In the genomic region with DNA sequence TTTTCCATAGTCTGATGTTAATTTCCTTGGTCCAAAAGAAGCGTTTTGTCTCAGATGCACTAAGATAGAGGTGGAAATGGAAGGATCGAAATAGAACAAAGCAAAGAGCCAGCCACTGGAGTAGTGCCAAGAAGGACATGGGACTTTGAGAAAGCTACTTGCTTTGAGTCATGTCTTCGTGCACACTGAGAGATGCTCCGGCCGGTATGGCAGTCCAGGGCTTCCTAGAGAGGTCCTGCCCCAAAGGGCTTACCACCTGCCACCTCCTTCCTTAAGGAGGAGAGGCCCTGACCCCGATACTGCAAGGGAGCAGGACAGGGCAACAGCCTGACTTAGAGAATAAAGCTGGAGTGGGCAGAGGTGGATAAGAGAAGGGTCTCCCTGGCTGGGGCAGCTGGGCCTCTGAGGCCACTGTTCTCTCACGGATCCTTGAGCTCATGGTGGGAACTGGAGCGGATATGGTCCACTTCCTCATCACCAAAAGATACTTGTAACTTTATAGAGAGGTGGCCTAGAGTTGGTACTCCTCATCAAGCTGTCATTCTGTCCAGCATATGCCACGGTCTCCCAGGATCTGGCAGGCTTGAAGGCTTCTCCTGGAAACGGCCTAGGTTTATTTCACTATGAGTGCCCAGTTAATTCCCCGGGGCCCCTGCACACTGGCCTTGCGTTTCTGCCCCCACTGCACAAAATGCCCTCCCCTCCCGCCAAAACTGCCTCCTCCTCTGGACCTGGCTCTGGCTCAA, we compare ENCODE assay signal across 12 cellular contexts. TPM values are rescaled to one million over a fixed set of nuclear protein-coding genes. Genes with fewer than 3 reads are reported as not detected.
DNase-seq lines count a peak whose midpoint lies in the region; ATAC-seq and TF ChIP-seq lines count a peak whose summit lies in the region.
"Had no signal": no experiment of that assay in that cellular context is flagged by ENCODE, and none has a peak within 500 bp of the region (broad histone marks: within the 10 kb centered on the region; RNA-seq: fewer than 3 reads in every experiment).

No MANE protein-coding gene starts in this region.

- peaks cover 0 to 9% of the 10 kb centered on the region in 2 donors for H3K36me3 Mint-ChIP-seq in activated T-cell treated with anti-CD3 and anti-CD28 coated beads, Interleukin-2, amount 50 U/mL, for 72 hours (ENCODE audit: insufficient read depth in 2 of 2)
- peaks cover 21% of the 10 kb centered on the region for H3K36me3 Mint-ChIP-seq in central memory CD8-positive, alpha-beta T cell (ENCODE audit: insufficient read depth)
- H3K36me3 Mint-ChIP-seq in mesothelial cell of epicardium: peaks cover 13% of the 10 kb centered on the region

- H3K9me3 ChIP-seq in upper lobe of right lung: no peaks in the 10 kb centered on the region
- H3K9me3 ChIP-seq: tibial nerve had no signal

- no peaks in the 10 kb centered on the region for H3K36me3 ChIP-seq in upper lobe of right lung
- H3K36me3 ChIP-seq: tibial nerve had no signal

- intact Hi-C loops in upper lobe of right lung (cut with DNase I): no loop called here

- H3K4me3 ChIP-seq in upper lobe of right lung: no peak overlapping the region
- H3K4me3 ChIP-seq: tibial nerve had no signal

- TF ChIP-seq CTCF in mesothelial cell of epicardium (IDR thresholded peaks at IDR 0.05; ENCODE audit: unreplicated experiment): no peak
- TF ChIP-seq CTCF in upper lobe of right lung (IDR thresholded peaks at IDR 0.05): no peak

- no peak overlapping the region for H3K27ac ChIP-seq in upper lobe of right lung

- H3K4me1 Mint-ChIP-seq in activated T-cell treated with anti-CD3 and anti-CD28 coated beads, Interleukin-2, amount 50 U/mL, for 72 hours (ENCODE audit: low read depth): peaks cover 49% of the 10 kb centered on the region
- peaks cover 45% of the 10 kb centered on the region for H3K4me1 Mint-ChIP-seq in central memory CD8-positive, alpha-beta T cell
- H3K4me1 Mint-ChIP-seq in mesothelial cell of epicardium: no peaks in the 10 kb centered on the region

- ATAC-seq in activated T-cell treated with anti-CD3 and anti-CD28 coated beads, Interleukin-2, amount 50 U/mL, for 72 hours (replicated peaks in 1 of 2): no peak
- no peak for ATAC-seq in central memory CD8-positive, alpha-beta T cell (replicated peaks; ENCODE audit: extremely low read depth, poor library complexity, severe bottlenecking)
- peak; percentile 36 for ATAC-seq in upper lobe of right lung
- no peak for ATAC-seq in HG02981 (IDR thresholded peaks at IDR 0.05; ENCODE audit: unreplicated experiment)

- H3K27me3 Mint-ChIP-seq in activated T-cell treated with anti-CD3 and anti-CD28 coated beads, Interleukin-2, amount 50 U/mL, for 72 hours (ENCODE audit: low read depth): no peaks in the 10 kb centered on the region
- H3K27me3 Mint-ChIP-seq in central memory CD8-positive, alpha-beta T cell: no peaks in the 10 kb centered on the region
- no peaks in the 10 kb centered on the region for H3K27me3 Mint-ChIP-seq in mesothelial cell of epicardium (ENCODE audit: low read depth)

- peaks cover 10% of the 10 kb centered on the region for H3K4me1 ChIP-seq in upper lobe of right lung

- H3K27me3 ChIP-seq in upper lobe of right lung: no peaks in the 10 kb centered on the region
- H3K27me3 ChIP-seq: tibial nerve had no signal

- H3K9me3 Mint-ChIP-seq in activated T-cell treated with anti-CD3 and anti-CD28 coated beads, Interleukin-2, amount 50 U/mL, for 72 hours: no peaks in the 10 kb centered on the region
- no peaks in the 10 kb centered on the region for H3K9me3 Mint-ChIP-seq in central memory CD8-positive, alpha-beta T cell
- peaks cover 6% of the 10 kb centered on the region for H3K9me3 Mint-ChIP-seq in mesothelial cell of epicardium

- peak overlapping the region; percentile 84 for H3K27ac Mint-ChIP-seq in activated T-cell treated with anti-CD3 and anti-CD28 coated beads, Interleukin-2, amount 50 U/mL, for 72 hours
- H3K27ac Mint-ChIP-seq in central memory CD8-positive, alpha-beta T cell (ENCODE audit: low read depth): peak overlapping the region; percentile 92
- H3K27ac Mint-ChIP-seq in mesothelial cell of epicardium: peak overlapping the region; percentile 66

- DNase-seq in activated T-cell treated with anti-CD3 and anti-CD28 coated beads, Interleukin-2, amount 50 U/mL, for 72 hours: no peak
- DNase-seq in activated T-cell treated with anti-CD3 and anti-CD28 coated beads, Interleukin-2, amount 50 U/mL, for 48 hours: no peak
- DNase-seq in central memory CD8-positive, alpha-beta T cell (ENCODE audit: low spot score in 2 of 2): no peak
- DNase-seq in mesothelial cell of epicardium (ENCODE audit: low spot score in 2 of 2, unreplicated experiment in 2 of 2) (peak in 1 of 2 experiments; percentile 10), upper lobe of right lung (no peak), DMS153 treated with DMSO at 0.1 percent for 48 hours (lab: John Stamatoyannopoulos, UW; ENCODE audit: unreplicated experiment) (no peak)
- DNase-seq in stimulated activated CD4-positive, alpha-beta T cell treated with anti-CD3 and anti-CD28 coated beads, Interleukin-4, amount 100 ng/mL, for 1 hour: no peak
- DNase-seq: activated CD4-positive, alpha-beta T cell treated with anti-CD3 and anti-CD28 coated beads, Interleukin-2, amount 50 U/mL, for 48 hours; NCI-H2081; stimulated activated CD4-positive, alpha-beta T cell treated with anti-CD3 and anti-CD28 coated beads, Interleukin-15, amount 100 ng/mL, for 24 hours had no signal

- H3K4me3 Mint-ChIP-seq in activated T-cell treated with anti-CD3 and anti-CD28 coated beads, Interleukin-2, amount 50 U/mL, for 72 hours: no peak overlapping the region
- peak overlapping the region; percentile 57 for H3K4me3 Mint-ChIP-seq in central memory CD8-positive, alpha-beta T cell
- no peak overlapping the region for H3K4me3 Mint-ChIP-seq in mesothelial cell of epicardium

RNA-seq across cellular contexts. Expression of a gene that starts 57.4 kb away (rescaled TPM):
- total RNA-seq in activated T-cell treated with anti-CD3 and anti-CD28 coated beads, Interleukin-2, amount 50 U/mL, for 72 hours: 100 to 1,000 TPM; 154 to 157 TPM
- total RNA-seq in mesothelial cell of epicardium: 114 to 124 TPM (median 120 TPM) in 3 replicates
- total RNA-seq in upper lobe of right lung: 103 TPM
